1 cellular context compared by ENCODE assay signal in the genomic region with DNA sequence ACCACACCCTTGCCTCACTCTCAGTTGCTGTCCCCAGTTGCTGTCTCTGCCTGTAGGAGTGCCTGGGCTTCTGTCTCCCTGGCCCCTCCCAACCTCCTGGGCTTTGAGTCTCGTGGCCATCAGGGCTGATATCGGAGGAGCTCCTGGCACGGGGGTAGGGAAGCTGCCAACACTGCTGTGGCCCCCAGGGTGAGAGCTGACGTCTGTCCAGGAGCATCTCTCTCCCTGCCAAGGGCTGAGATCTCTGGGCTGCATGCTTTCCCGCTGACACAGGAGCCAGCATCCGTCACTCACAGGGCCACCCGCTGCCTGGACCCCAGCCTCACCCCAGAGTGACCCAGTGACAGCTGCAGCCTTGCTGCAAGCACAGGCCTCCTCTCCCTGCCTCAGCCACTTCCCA.
TF ChIP-seq lines count a peak whose summit lies in the region.

No MANE protein-coding gene starts in this region.

TF ChIP-seq in HepG2, 621 proteins besides CTCF, POLR2A, EP300 and RAD21 (continued from another document):
- TF ChIP-seq, protein P1, sequence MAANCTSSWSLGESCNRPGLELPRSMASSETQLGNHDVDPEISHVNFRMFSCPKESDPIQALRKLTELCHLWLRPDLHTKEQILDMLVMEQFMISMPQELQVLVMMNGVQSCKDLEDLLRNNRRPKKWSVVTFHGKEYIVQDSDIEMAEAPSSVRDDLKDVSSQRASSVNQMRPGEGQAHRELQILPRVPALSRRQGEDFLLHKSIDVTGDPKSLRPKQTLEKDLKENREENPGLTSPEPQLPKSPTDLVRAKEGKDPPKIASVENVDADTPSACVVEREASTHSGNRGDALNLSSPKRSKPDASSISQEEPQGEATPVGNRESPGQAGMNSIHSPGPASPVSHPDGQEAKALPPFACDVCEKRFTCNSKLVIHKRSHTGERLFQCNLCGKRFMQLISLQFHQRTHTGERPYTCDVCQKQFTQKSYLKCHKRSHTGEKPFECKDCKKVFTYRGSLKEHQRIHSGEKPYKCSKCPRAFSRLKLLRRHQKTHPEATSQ (CRISPR knock-in tag; IDR thresholded peaks at IDR 0.05; ENCODE audit: borderline replicate concordance), result no peak
- TF ChIP-seq CENPX (CRISPR knock-in tag; IDR thresholded peaks at IDR 0.05), result no peak
- no peak for TF ChIP-seq BRCA1 (CRISPR knock-in tag; IDR thresholded peaks at IDR 0.05)
- no peak for TF ChIP-seq ZNF282 (IDR thresholded peaks at IDR 0.05; ENCODE audit: partially characterized antibody)
- TF ChIP-seq, protein P2, sequence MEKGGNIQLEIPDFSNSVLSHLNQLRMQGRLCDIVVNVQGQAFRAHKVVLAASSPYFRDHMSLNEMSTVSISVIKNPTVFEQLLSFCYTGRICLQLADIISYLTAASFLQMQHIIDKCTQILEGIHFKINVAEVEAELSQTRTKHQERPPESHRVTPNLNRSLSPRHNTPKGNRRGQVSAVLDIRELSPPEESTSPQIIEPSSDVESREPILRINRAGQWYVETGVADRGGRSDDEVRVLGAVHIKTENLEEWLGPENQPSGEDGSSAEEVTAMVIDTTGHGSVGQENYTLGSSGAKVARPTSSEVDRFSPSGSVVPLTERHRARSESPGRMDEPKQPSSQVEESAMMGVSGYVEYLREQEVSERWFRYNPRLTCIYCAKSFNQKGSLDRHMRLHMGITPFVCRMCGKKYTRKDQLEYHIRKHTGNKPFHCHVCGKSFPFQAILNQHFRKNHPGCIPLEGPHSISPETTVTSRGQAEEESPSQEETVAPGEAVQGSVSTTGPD (CRISPR knock-in tag; IDR thresholded peaks at IDR 0.05), result no peak
- no peak for TF ChIP-seq ZIK1 (CRISPR knock-in tag; IDR thresholded peaks at IDR 0.05; ENCODE audit: borderline replicate concordance, low read depth)
- TF ChIP-seq ZNF780A (CRISPR knock-in tag; IDR thresholded peaks at IDR 0.05), result no peak
- no peak for TF ChIP-seq ZKSCAN1 (IDR thresholded peaks at IDR 0.05; ENCODE audit: low read length)
- TF ChIP-seq XBP1 (CRISPR knock-in tag; IDR thresholded peaks at IDR 0.05), result no peak
- no peak for TF ChIP-seq RFX5 (IDR thresholded peaks at IDR 0.05; ENCODE audit: low read depth, low read length)
